In genomic region chr7:30765359-30765758, GRCh38 we compare ENCODE assay signal across 15 cellular contexts. TPM values are rescaled to one million over a fixed set of nuclear protein-coding genes. Genes with fewer than 3 reads are reported as not detected.
DNase-seq lines count a peak whose midpoint lies in the region; ATAC-seq and TF ChIP-seq lines count a peak whose summit lies in the region.
"Had no signal": no experiment of that assay in that cellular context is flagged by ENCODE, and none has a peak within 500 bp of the region (broad histone marks: within the 10 kb centered on the region; RNA-seq: fewer than 3 reads in every experiment).

No MANE protein-coding gene starts in this region.

- no peak overlapping the region for H3K9ac ChIP-seq in rectal smooth muscle tissue (ENCODE audit: low read length)

- H3K9me3 ChIP-seq in heart right ventricle, result no peaks in the 10 kb centered on the region
- no peaks in the 10 kb centered on the region for H3K9me3 ChIP-seq in right cardiac atrium (ENCODE audit: control insufficient read depth, low read length)
- H3K9me3 ChIP-seq in upper lobe of right lung, result no peaks in the 10 kb centered on the region
- H3K9me3 ChIP-seq: HAP-1 had no signal

- H3K27me3 ChIP-seq in heart right ventricle (no peaks in the 10 kb centered on the region), right cardiac atrium (ENCODE audit: control insufficient read depth, insufficient read depth) (no peaks in the 10 kb centered on the region), rectal smooth muscle tissue (ENCODE audit: control insufficient read depth, insufficient read depth, low read length) (no peaks in the 10 kb centered on the region), upper lobe of right lung (no peaks in the 10 kb centered on the region)

- TF ChIP-seq CTCF in heart right ventricle (IDR thresholded peaks at IDR 0.05) (no peak), upper lobe of right lung (IDR thresholded peaks at IDR 0.05) (no peak)

- intact Hi-C loops in heart right ventricle (cut with DNase I) (no loop called here), left cardiac atrium (cut with DNase I) (no loop called here), right cardiac atrium (cut with DNase I) (no loop called here), upper lobe of right lung (cut with DNase I) (no loop called here)

- H3K4me1 ChIP-seq in heart right ventricle (peaks cover 16 to 59% (median 43%) of the 10 kb centered on the region in 9 donors), right cardiac atrium (ENCODE audit: control insufficient read depth, insufficient read depth, low read length) (peaks cover 34% of the 10 kb centered on the region), rectal smooth muscle tissue (ENCODE audit: control insufficient read depth, insufficient read depth, low read length) (peaks cover 21% of the 10 kb centered on the region), upper lobe of right lung (peaks cover 46% of the 10 kb centered on the region)
- H3K4me1 ChIP-seq: HAP-1 had no signal

- H3K36me3 ChIP-seq in heart right ventricle, result no peaks in the 10 kb centered on the region
- no peaks in the 10 kb centered on the region for H3K36me3 ChIP-seq in rectal smooth muscle tissue (ENCODE audit: control insufficient read depth, insufficient read depth, low read length)
- no peaks in the 10 kb centered on the region for H3K36me3 ChIP-seq in upper lobe of right lung
- H3K36me3 ChIP-seq: HAP-1 had no signal

- ATAC-seq in heart right ventricle (peak in 2 of 8 donors; percentile 18 to 49), left cardiac atrium (no peak), right cardiac atrium (no peak), upper lobe of right lung (peak; percentile 48), GM19328 (IDR thresholded peaks at IDR 0.05; ENCODE audit: unreplicated experiment) (no peak), GM18520 (IDR thresholded peaks at IDR 0.05; ENCODE audit: unreplicated experiment) (no peak), GM18867 (IDR thresholded peaks at IDR 0.05; ENCODE audit: unreplicated experiment) (no peak)

- H3K27ac ChIP-seq in heart right ventricle (peak overlapping the region in 7 of 10 donors; percentile 23 to 78 (median 58)), right cardiac atrium (ENCODE audit: low read length) (peak overlapping the region; percentile 82), rectal smooth muscle tissue (ENCODE audit: low read depth, low read length) (peak overlapping the region; percentile 33), upper lobe of right lung (peak overlapping the region; percentile 33)

- 83 to 91% methylated on average over 3 of the region's 3 CpGs for WGBS in heart right ventricle, 2 donors
- WGBS in right cardiac atrium, result 60% methylated on average over 3 of the region's 3 CpGs

- no peak overlapping the region for H3K4me3 ChIP-seq in heart right ventricle
- no peak overlapping the region for H3K4me3 ChIP-seq in right cardiac atrium (ENCODE audit: low read length)
- H3K4me3 ChIP-seq in rectal smooth muscle tissue (ENCODE audit: low read length), result no peak overlapping the region
- H3K4me3 ChIP-seq in upper lobe of right lung, result no peak overlapping the region
- H3K4me3 ChIP-seq: HAP-1 had no signal

- DNase-seq in heart right ventricle (no peak), left cardiac atrium (no peak), right cardiac atrium (peak in 1 of 3 donors; percentile 55), upper lobe of right lung (no peak)
- DNase-seq: MV-4-11, NCI-H1417 treated with DMSO at 0.1 percent for 48 hours, NCI-H2029, NCI-H510A treated with DMSO at 0.1 percent for 48 hours had no signal

RNA-seq across cellular contexts. Expression of gene MINDY4, which starts 5.9 kb away (rescaled TPM):
- total RNA-seq in heart right ventricle, result 1 to 10 TPM; 2.1 to 5.4 (median 3.2) TPM
- polyA plus RNA-seq in heart right ventricle, result 1 to 10 TPM; 1.9 to 2.4 TPM
- 1 to 10 TPM; 3.9 to 5.1 TPM for total RNA-seq in left cardiac atrium
- 1 to 10 TPM; 4.0 to 6.0 (median 5.6) TPM for total RNA-seq in right cardiac atrium
- 2.3 TPM for polyA plus RNA-seq in right cardiac atrium
- 20.1 TPM for total RNA-seq in upper lobe of right lung

RNA-seq across cellular contexts. Expression of gene INMT, which starts 13.4 kb away (rescaled TPM):
- total RNA-seq in heart right ventricle (10 to 100 TPM; 12.3 to 57.3 (median 26.9) TPM), left cardiac atrium (10 to 100 TPM; 47.7 to 94.5 TPM), right cardiac atrium (100 to 1,000 TPM in 3 of 4 donors, 10 to 100 TPM in 1; 87.9 to 180 (median 126) TPM), upper lobe of right lung (501 TPM)
- polyA plus RNA-seq in heart right ventricle (10 to 100 TPM; 14.2 to 56.3 TPM), right cardiac atrium (103 TPM)
- total RNA-seq: A172 had no signal
- polyA plus RNA-seq: IgD-negative memory B cell had no signal
